Comparison of ENCODE assay signal across 8 cellular contexts in the genomic region with DNA sequence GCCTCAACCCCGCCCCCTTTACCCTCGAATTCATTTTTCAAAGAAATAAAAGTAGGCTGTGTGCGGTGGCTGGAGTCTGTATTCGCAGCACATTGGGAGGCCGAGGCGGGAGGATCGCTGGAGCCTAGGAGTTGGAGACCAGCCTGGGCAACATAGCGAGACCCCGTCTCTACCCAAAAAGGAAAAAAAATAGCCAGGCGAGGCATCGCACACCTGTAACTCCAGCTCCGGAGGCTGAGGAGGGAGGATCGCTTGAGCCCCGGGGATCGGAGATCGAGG. TPM values are rescaled to one million over a fixed set of nuclear protein-coding genes. Genes with fewer than 3 reads are reported as not detected.
DNase-seq lines count a peak whose midpoint lies in the region; TF ChIP-seq lines count a peak whose summit lies in the region.

No MANE protein-coding gene starts in this region.

- H3K27ac ChIP-seq in neural cell (ENCODE audit: low read length) = peak overlapping the region; percentile 15

- no peak for TF ChIP-seq EP300 in neural cell (conservative IDR thresholded peaks at IDR 0.05; ENCODE audit: poor library complexity, severe bottlenecking)

- no peak overlapping the region for H2AFZ ChIP-seq in neural cell (ENCODE audit: low read depth, low read length)

- H3K4me1 Mint-ChIP-seq in endothelial cell (ENCODE audit: unreplicated experiment) = peaks cover 12% of the 10 kb centered on the region

- no peaks in the 10 kb centered on the region for H3K9me3 ChIP-seq in BE2C
- H3K9me3 ChIP-seq in neural cell (ENCODE audit: low read length) = no peaks in the 10 kb centered on the region

- H4K20me1 ChIP-seq in neural cell (ENCODE audit: insufficient read depth) = no peaks in the 10 kb centered on the region

- no peaks in the 10 kb centered on the region for H3K27me3 ChIP-seq in BE2C
- H3K27me3 ChIP-seq in neural cell (ENCODE audit: insufficient read depth, low read depth, low read length) = no peaks in the 10 kb centered on the region

- H3K79me2 ChIP-seq in neural cell (replicated peaks; ENCODE audit: insufficient read depth, low read length) = peaks cover 22% of the 10 kb centered on the region

- no peaks in the 10 kb centered on the region for H3K36me3 Mint-ChIP-seq in endothelial cell (ENCODE audit: low read depth, unreplicated experiment)

- H3K27ac Mint-ChIP-seq in endothelial cell (ENCODE audit: unreplicated experiment) = peak overlapping the region; percentile 24

- H3K4me3 Mint-ChIP-seq in endothelial cell (ENCODE audit: unreplicated experiment) = peak overlapping the region; percentile 98

- no peak for TF ChIP-seq RAD21 in neural cell (conservative IDR thresholded peaks at IDR 0.05)

- peaks cover 4% of the 10 kb centered on the region for H3K27me3 Mint-ChIP-seq in endothelial cell (ENCODE audit: unreplicated experiment)

- no peak for TF ChIP-seq POLR2A in NB4 (IDR thresholded peaks at IDR 0.05; ENCODE audit: extremely low read depth, insufficient read length)

- no peaks in the 10 kb centered on the region for H3K9me3 Mint-ChIP-seq in endothelial cell (ENCODE audit: unreplicated experiment)

- H3K9ac ChIP-seq in neural cell (ENCODE audit: low read length) = peak overlapping the region; percentile 49

- DNase-seq in BE2C (no peak), NB4 (ENCODE audit: low read depth) (no peak), endothelial cell (ENCODE audit: low spot score) (no peak), Kasumi-1 (lab: John Stamatoyannopoulos, UW) (no peak), kidney glomerular epithelial cell (lab: John Stamatoyannopoulos, UW) (no peak), AG08395 (ENCODE audit: low spot score) (no peak)
- no peak for DNase-seq in effector CD4-positive, alpha-beta T cell

- peak overlapping the region; percentile 67 for H3K4me3 ChIP-seq in BE2C (ENCODE audit: low read depth, low read length)
- H3K4me3 ChIP-seq in NB4 (ENCODE audit: low read depth, low read length) = peak overlapping the region; percentile 56
- H3K4me3 ChIP-seq in neural cell (ENCODE audit: low read length) = peak overlapping the region; percentile 79

- H3K4me2 ChIP-seq in neural cell (ENCODE audit: low read length) = peak overlapping the region; percentile 77

- H3F3A ChIP-seq in neural cell (ENCODE audit: insufficient read depth, low read length, poor library complexity, severe bottlenecking) = no peaks in the 10 kb centered on the region

- TF ChIP-seq CTCF in BE2C (IDR thresholded peaks at IDR 0.05; ENCODE audit: low read depth, low read length) = no peak
- TF ChIP-seq CTCF in NB4 (IDR thresholded peaks at IDR 0.05; ENCODE audit: low read depth, low read length) = no peak
- no peak for TF ChIP-seq CTCF in endothelial cell (IDR thresholded peaks at IDR 0.05; ENCODE audit: unreplicated experiment)
- no peak for TF ChIP-seq CTCF in neural cell (IDR thresholded peaks at IDR 0.05; ENCODE audit: poor library complexity, severe bottlenecking)

- H3K36me3 ChIP-seq in BE2C = peaks cover 27% of the 10 kb centered on the region
- H3K36me3 ChIP-seq in neural cell (ENCODE audit: insufficient read depth, low read length) = no peaks in the 10 kb centered on the region

- H3K9me2 ChIP-seq in neural cell (ENCODE audit: insufficient read depth, low read length) = no peaks in the 10 kb centered on the region

- peaks cover 4% of the 10 kb centered on the region for H3K4me1 ChIP-seq in BE2C

TF ChIP-seq in neural cell, 6 proteins besides CTCF, POLR2A, EP300 and RAD21:
- TF ChIP-seq TAF1 (IDR thresholded peaks at IDR 0.05; ENCODE audit: low read depth) (no peak), EZH2 (IDR thresholded peaks at IDR 0.05; ENCODE audit: borderline replicate concordance, insufficient read depth, low read length, poor library complexity, severe bottlenecking) (no peak), POLR2AphosphoS5 (IDR thresholded peaks at IDR 0.05) (no peak), MXI1 (conservative IDR thresholded peaks at IDR 0.05; ENCODE audit: poor library complexity, severe bottlenecking) (no peak), SMC3 (conservative IDR thresholded peaks at IDR 0.05; ENCODE audit: poor library complexity) (no peak)
- TF ChIP-seq, protein P1, sequence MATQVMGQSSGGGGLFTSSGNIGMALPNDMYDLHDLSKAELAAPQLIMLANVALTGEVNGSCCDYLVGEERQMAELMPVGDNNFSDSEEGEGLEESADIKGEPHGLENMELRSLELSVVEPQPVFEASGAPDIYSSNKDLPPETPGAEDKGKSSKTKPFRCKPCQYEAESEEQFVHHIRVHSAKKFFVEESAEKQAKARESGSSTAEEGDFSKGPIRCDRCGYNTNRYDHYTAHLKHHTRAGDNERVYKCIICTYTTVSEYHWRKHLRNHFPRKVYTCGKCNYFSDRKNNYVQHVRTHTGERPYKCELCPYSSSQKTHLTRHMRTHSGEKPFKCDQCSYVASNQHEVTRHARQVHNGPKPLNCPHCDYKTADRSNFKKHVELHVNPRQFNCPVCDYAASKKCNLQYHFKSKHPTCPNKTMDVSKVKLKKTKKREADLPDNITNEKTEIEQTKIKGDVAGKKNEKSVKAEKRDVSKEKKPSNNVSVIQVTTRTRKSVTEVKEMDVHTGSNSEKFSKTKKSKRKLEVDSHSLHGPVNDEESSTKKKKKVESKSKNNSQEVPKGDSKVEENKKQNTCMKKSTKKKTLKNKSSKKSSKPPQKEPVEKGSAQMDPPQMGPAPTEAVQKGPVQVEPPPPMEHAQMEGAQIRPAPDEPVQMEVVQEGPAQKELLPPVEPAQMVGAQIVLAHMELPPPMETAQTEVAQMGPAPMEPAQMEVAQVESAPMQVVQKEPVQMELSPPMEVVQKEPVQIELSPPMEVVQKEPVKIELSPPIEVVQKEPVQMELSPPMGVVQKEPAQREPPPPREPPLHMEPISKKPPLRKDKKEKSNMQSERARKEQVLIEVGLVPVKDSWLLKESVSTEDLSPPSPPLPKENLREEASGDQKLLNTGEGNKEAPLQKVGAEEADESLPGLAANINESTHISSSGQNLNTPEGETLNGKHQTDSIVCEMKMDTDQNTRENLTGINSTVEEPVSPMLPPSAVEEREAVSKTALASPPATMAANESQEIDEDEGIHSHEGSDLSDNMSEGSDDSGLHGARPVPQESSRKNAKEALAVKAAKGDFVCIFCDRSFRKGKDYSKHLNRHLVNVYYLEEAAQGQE (IDR thresholded peaks at IDR 0.05; ENCODE audit: borderline replicate concordance) = no peak
TF ChIP-seq in neural cell: peak in this region for 0.

RNA-seq across cellular contexts. Expression of a gene that starts 0.7 kb away (rescaled TPM):
- polyA plus RNA-seq in BE2C (2012; ENCODE audit: insufficient read depth, insufficient read length, low read depth) = 17.6 TPM
- 28.3 TPM for total RNA-seq in endothelial cell (ENCODE audit: unreplicated experiment)
- polyA plus RNA-seq in neural cell = 5.3 and 7.8 TPM in 2 replicates
- polyA minus RNA-seq in neural cell = 4.6 and 8.1 TPM in 2 replicates

RNA-seq across cellular contexts. Expression of a gene that starts 24.9 kb away (rescaled TPM):
- polyA plus RNA-seq in BE2C (2012; ENCODE audit: insufficient read depth, insufficient read length, low read depth) = 262 TPM
- 1,531 TPM for total RNA-seq in endothelial cell (ENCODE audit: unreplicated experiment)
- polyA plus RNA-seq in neural cell = 0.32 and 1.3 TPM in 2 replicates
- polyA minus RNA-seq in neural cell = 0.97 and 1.2 TPM in 2 replicates

RNA-seq across cellular contexts. Expression of a gene that starts 53.8 kb away (rescaled TPM):
- 11.3 TPM for polyA plus RNA-seq in BE2C (2012; ENCODE audit: insufficient read depth, insufficient read length, low read depth)
- total RNA-seq in endothelial cell (ENCODE audit: unreplicated experiment) = 1.1 TPM
- not detected in 2 replicates for polyA plus RNA-seq in neural cell
- 0.73 TPM in 1 of 2 replicates, not detected in the other for polyA minus RNA-seq in neural cell
